ENCODE assay signal across 27 cellular contexts in the genomic region with DNA sequence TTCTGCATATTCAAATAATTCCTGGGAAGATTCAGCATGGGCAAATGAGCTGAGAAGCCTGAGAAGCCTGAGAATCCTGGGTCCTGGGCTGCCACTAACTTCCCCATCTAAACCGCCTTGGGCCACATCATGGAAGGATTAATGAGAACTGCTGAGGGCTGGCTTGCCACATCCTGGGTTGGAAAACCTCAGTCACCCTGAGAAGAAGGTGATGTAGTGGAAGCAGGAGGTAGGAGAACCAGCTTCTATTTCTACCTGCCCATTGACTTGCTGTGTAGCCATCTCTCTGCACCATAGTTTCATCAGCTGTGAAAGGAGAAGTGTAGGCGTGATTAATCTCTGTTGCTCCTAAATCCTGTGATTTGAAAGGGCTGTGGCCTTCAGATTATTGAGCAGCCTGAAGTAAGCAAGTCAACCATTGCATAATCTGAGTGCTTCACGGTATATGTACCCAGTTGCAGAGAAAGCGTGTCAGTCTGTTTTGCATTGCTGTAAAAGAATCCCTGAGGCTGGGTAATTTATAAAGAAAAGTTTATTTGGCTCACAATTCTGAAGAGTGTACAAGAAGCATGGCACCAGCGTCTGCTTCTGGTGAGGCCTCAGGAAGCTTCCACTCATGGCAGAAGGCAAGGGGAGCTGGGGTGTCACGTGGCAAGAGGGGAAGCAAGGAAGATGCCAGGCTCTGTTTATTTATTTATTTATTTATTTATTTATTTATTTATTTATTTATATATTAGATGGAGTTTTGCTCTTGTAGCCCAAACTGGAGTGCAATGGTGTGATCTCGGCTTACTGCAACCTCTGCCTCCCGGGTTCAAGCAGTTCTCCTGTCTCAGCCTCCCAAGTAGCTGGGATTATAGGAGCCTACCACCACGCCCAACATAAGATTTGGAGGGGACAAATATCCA.
DNase-seq lines count a peak whose midpoint lies in the region; ATAC-seq and TF ChIP-seq lines count a peak whose summit lies in the region.
"Had no signal": no experiment of that assay in that cellular context is flagged by ENCODE, and none has a peak within 500 bp of the region (broad histone marks: within the 10 kb centered on the region; RNA-seq: fewer than 3 reads in every experiment).

No MANE protein-coding gene starts in this region.

- no peak overlapping the region for H3K27ac Mint-ChIP-seq in T-helper 2 cell treated with Interferon-gamma antibody and Interleukin-4, amounts not matched to agents 5 μg/mL and 100 μg/mL, for 36 hours
- H3K27ac Mint-ChIP-seq in activated T-helper 17 cell treated with anti-CD3 and anti-CD28 coated beads, Interleukin-2, amount 50 U/mL, for 72 hours, result no peak overlapping the region
- H3K27ac Mint-ChIP-seq: activated naive CD8-positive, alpha-beta T cell; CD8-positive, alpha-beta T cell; progenitor cell of endocrine pancreas; stimulated activated naive B cell treated with anti-CD40 and anti-IgM and Interleukin-4, amounts not matched to agents 10 μg/mL and 1 μg/mL and 100 μg/mL, for 72 hours; WTC11 had no signal

- H4K20me1 ChIP-seq in smooth muscle cell (ENCODE audit: low read depth), result no peaks in the 10 kb centered on the region

- H3K27me3 ChIP-seq in smooth muscle cell (ENCODE audit: low read depth), result no peaks in the 10 kb centered on the region

- H3K27ac ChIP-seq in caudate nucleus (ENCODE audit: low read depth, low read length) (no peak overlapping the region), smooth muscle cell (ENCODE audit: low read depth) (no peak overlapping the region)
- H3K27ac ChIP-seq: GM23248, left ventricle myocardium inferior, right lobe of liver had no signal

- H3K9me3 ChIP-seq in smooth muscle cell (replicated peaks; ENCODE audit: low read depth), result no peaks in the 10 kb centered on the region
- H3K9me3 ChIP-seq: left ventricle myocardium inferior, right lobe of liver, SK-N-SH had no signal

- no peaks in the 10 kb centered on the region for H3K79me2 ChIP-seq in smooth muscle cell (ENCODE audit: low read depth)

- no peaks in the 10 kb centered on the region for H3K9me3 Mint-ChIP-seq in T-helper 2 cell treated with Interferon-gamma antibody and Interleukin-4, amounts not matched to agents 5 μg/mL and 100 μg/mL, for 36 hours
- no peaks in the 10 kb centered on the region for H3K9me3 Mint-ChIP-seq in activated T-helper 17 cell treated with anti-CD3 and anti-CD28 coated beads, Interleukin-2, amount 50 U/mL, for 72 hours
- H3K9me3 Mint-ChIP-seq: CD8-positive, alpha-beta T cell; stimulated activated naive B cell treated with anti-CD40 and anti-IgM and Interleukin-4, amounts not matched to agents 10 μg/mL and 1 μg/mL and 100 μg/mL, for 72 hours had no signal

- TF ChIP-seq CTCF in smooth muscle cell (IDR thresholded peaks at IDR 0.05; ENCODE audit: borderline replicate concordance, insufficient read depth, poor library complexity, severe bottlenecking), result no peak

- peaks cover 25% of the 10 kb centered on the region for H3K4me1 ChIP-seq in smooth muscle cell (ENCODE audit: low read depth)
- H3K4me1 ChIP-seq: left ventricle myocardium inferior, right lobe of liver had no signal

- H3K27me3 Mint-ChIP-seq in T-helper 2 cell treated with Interferon-gamma antibody and Interleukin-4, amounts not matched to agents 5 μg/mL and 100 μg/mL, for 36 hours (ENCODE audit: low read depth), result peaks cover 5% of the 10 kb centered on the region
- peaks cover 3% of the 10 kb centered on the region for H3K27me3 Mint-ChIP-seq in activated T-helper 17 cell treated with anti-CD3 and anti-CD28 coated beads, Interleukin-2, amount 50 U/mL, for 72 hours
- H3K27me3 Mint-ChIP-seq: activated naive CD8-positive, alpha-beta T cell; progenitor cell of endocrine pancreas had no signal

- no peak overlapping the region for H2AFZ ChIP-seq in smooth muscle cell (ENCODE audit: low read depth)
- H2AFZ ChIP-seq: GM23248 had no signal

- no peaks in the 10 kb centered on the region for H3K36me3 ChIP-seq in smooth muscle cell (ENCODE audit: low read depth)
- H3K36me3 ChIP-seq: left ventricle myocardium inferior, right lobe of liver had no signal

- ATAC-seq in activated T-helper 17 cell treated with anti-CD3 and anti-CD28 coated beads, Interleukin-2, amount 50 U/mL, for 72 hours (replicated peaks), result peak; percentile 37
- ATAC-seq in stimulated activated naive CD8-positive, alpha-beta T cell treated with anti-CD3 and anti-CD28 coated beads, Interleukin-15, Interleukin-2, amounts not matched to agents 100 U/mL and 50 U/mL, for 24 hours, result peak; percentile 77
- ATAC-seq in GM21723 (IDR thresholded peaks at IDR 0.05; ENCODE audit: unreplicated experiment), result no peak
- ATAC-seq: CD8-positive, alpha-beta T cell; WTC11 had no signal

- H3K4me1 Mint-ChIP-seq in T-helper 2 cell treated with Interferon-gamma antibody and Interleukin-4, amounts not matched to agents 5 μg/mL and 100 μg/mL, for 36 hours (ENCODE audit: low read depth), result no peaks in the 10 kb centered on the region
- H3K4me1 Mint-ChIP-seq in activated T-helper 17 cell treated with anti-CD3 and anti-CD28 coated beads, Interleukin-2, amount 50 U/mL, for 72 hours, result no peaks in the 10 kb centered on the region

- H3K4me2 ChIP-seq in smooth muscle cell, result no peak overlapping the region
- H3K4me2 ChIP-seq: SK-N-SH had no signal

- no peak overlapping the region for H3K4me3 ChIP-seq in smooth muscle cell
- H3K4me3 ChIP-seq: GM23248, left ventricle myocardium inferior, right lobe of liver had no signal

- no peak overlapping the region for H3K9ac ChIP-seq in smooth muscle cell (ENCODE audit: low read depth)
- H3K9ac ChIP-seq: GM23248, SK-N-SH had no signal

- DNase-seq in T-helper 2 cell treated with Interferon-gamma antibody and Interleukin-4, amounts not matched to agents 5 μg/mL and 100 μg/mL, for 36 hours (ENCODE audit: low spot score), result peak; percentile 4
- DNase-seq in T-helper 2 cell (no peak), NOMO-1 (lab: John Stamatoyannopoulos, UW; ENCODE audit: unreplicated experiment in 2 of 2) (peak; percentile 44 to 79), caudate nucleus (lab: John Stamatoyannopoulos, UW) (no peak), smooth muscle cell (lab: John Stamatoyannopoulos, UW; ENCODE audit: unreplicated experiment) (no peak)
- DNase-seq in stimulated activated naive CD8-positive, alpha-beta T cell treated with anti-CD3 and anti-CD28 coated beads, Interleukin-15, Interleukin-2, amounts not matched to agents 100 U/mL and 50 U/mL, for 24 hours, result peak; percentile 8
- DNase-seq: 8988T; activated effector memory CD4-positive, alpha-beta T cell treated with Interleukin-2 at 50 U/mL for 16 hours; AML-193; CD8-positive, alpha-beta T cell; DMS 273 treated with DMSO at 0.1 percent for 48 hours; glutamatergic neuron; GM23248; islet precursor cell; left ventricle myocardium inferior; NCI-H2029 treated with DMSO at 0.1 percent for 48 hours; NCI-H526 treated with DMSO at 0.1 percent for 48 hours; right lobe of liver; SK-N-SH; stimulated activated CD4-positive, alpha-beta T cell treated with anti-CD3 and anti-CD28 coated beads, Interleukin-12 subunit alpha, Interleukin-12 subunit beta, amount 100 ng/mL, for 4 hours; stimulated activated CD4-positive, alpha-beta T cell treated with anti-CD3 and anti-CD28 coated beads, Interleukin-4, amount 100 ng/mL, for 4 hours; stimulated activated naive B cell treated with anti-CD40 and anti-IgM and Interleukin-4, amounts not matched to agents 10 μg/mL and 1 μg/mL and 100 μg/mL, for 72 hours had no signal

- no peak overlapping the region for H3K4me3 Mint-ChIP-seq in T-helper 2 cell treated with Interferon-gamma antibody and Interleukin-4, amounts not matched to agents 5 μg/mL and 100 μg/mL, for 36 hours
- H3K4me3 Mint-ChIP-seq in activated T-helper 17 cell treated with anti-CD3 and anti-CD28 coated beads, Interleukin-2, amount 50 U/mL, for 72 hours, result no peak overlapping the region
- H3K4me3 Mint-ChIP-seq: activated naive CD8-positive, alpha-beta T cell; CD8-positive, alpha-beta T cell; stimulated activated naive B cell treated with anti-CD40 and anti-IgM and Interleukin-4, amounts not matched to agents 10 μg/mL and 1 μg/mL and 100 μg/mL, for 72 hours; WTC11 had no signal

- H3F3A ChIP-seq in smooth muscle cell (ENCODE audit: low read depth), result no peaks in the 10 kb centered on the region

- WGBS in smooth muscle cell (ENCODE audit: low lambda C conversion rate), result 85% methylated on average over 9 of the region's 9 CpGs

- H3K36me3 Mint-ChIP-seq in T-helper 2 cell treated with Interferon-gamma antibody and Interleukin-4, amounts not matched to agents 5 μg/mL and 100 μg/mL, for 36 hours (ENCODE audit: low read depth), result no peaks in the 10 kb centered on the region
- H3K36me3 Mint-ChIP-seq in activated T-helper 17 cell treated with anti-CD3 and anti-CD28 coated beads, Interleukin-2, amount 50 U/mL, for 72 hours (ENCODE audit: low read depth), result no peaks in the 10 kb centered on the region
- H3K36me3 Mint-ChIP-seq: activated naive CD8-positive, alpha-beta T cell; CD8-positive, alpha-beta T cell; stimulated activated naive B cell treated with anti-CD40 and anti-IgM and Interleukin-4, amounts not matched to agents 10 μg/mL and 1 μg/mL and 100 μg/mL, for 72 hours; WTC11 had no signal

Comparison
In these comparisons a context has a peak if more than half of its experiments do, and no peak if none do; other contexts are left out.
1. DNase-seq: peak in T-helper 2 cell treated with Interferon-gamma antibody and Interleukin-4, amounts not matched to agents 5 μg/mL and 100 μg/mL, for 36 hours (single experiment), NOMO-1 (2 of 2) and stimulated activated naive CD8-positive, alpha-beta T cell treated with anti-CD3 and anti-CD28 coated beads, Interleukin-15, Interleukin-2, amounts not matched to agents 100 U/mL and 50 U/mL, for 24 hours (single experiment); none in T-helper 2 cell (0 of 5), caudate nucleus (0 of 61) and smooth muscle cell (single experiment).